In the genomic region with DNA sequence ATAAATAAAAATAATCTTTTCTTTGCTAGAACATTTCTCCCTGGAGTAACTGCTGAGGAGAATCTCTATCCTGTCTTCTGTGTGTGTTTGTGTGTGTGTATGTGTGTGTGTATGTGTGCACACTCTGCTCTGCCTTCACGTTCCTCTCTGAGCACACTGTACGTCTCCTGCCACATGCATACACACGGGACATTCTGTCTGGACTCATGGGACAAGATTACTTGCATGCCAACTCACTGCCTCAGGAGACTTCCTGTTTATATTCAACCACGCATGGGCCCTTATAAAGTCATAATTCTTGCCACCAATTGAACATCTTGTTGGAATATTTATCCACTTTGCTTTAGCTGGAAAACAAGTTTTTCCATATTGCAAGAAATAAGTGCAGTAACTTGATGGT, we compare ENCODE assay signal across 24 cellular contexts.
A peak's percentile ranks its signal among the peaks of the same experiment; 100 is the strongest.
DNase-seq lines count a peak whose midpoint lies in the region; ATAC-seq and TF ChIP-seq lines count a peak whose summit lies in the region.
"Had no signal": no experiment of that assay in that cellular context is flagged by ENCODE, and none has a peak within 500 bp of the region (broad histone marks: within the 10 kb centered on the region; RNA-seq: fewer than 3 reads in every experiment).

No MANE protein-coding gene starts in this region.

- no peaks in the 10 kb centered on the region for H3K36me3 ChIP-seq in brain microvascular endothelial cell (replicated peaks)
- H3K36me3 ChIP-seq: thoracic aorta had no signal

- in situ Hi-C loops in brain microvascular endothelial cell (cut with HindIII; ENCODE audit: low pct_ligation_motif_present, low sequenced_read_pairs) = no loop called here

- DNase-seq in NCI-H2171 treated with DMSO at 0.1 percent for 48 hours (lab: John Stamatoyannopoulos, UW) (peak; percentile 24), NCI-H2171 (lab: John Stamatoyannopoulos, UW) (no peak), brain microvascular endothelial cell (peak; percentile 56), iris pigment epithelial cell (ENCODE audit: low read depth) (peak; percentile 38), inferior parietal cortex (ENCODE audit: extremely low spot score) (no peak), cardiac septum (ENCODE audit: low spot score) (no peak), T-helper 2 cell (no peak)
- DNase-seq: activated CD4-positive, CD25-positive, alpha-beta regulatory T cell treated with anti-CD3 and anti-CD28 coated beads, Interleukin-2, amount 50 U/mL, for 72 hours; activated naive CD4-positive, alpha-beta T cell treated with Interleukin-2 at 50 U/mL for 16 hours; activated T-cell treated with anti-CD3 and anti-CD28 coated beads, Interleukin-2, amount 50 U/mL, for 24 hours; amygdala; central memory CD4-positive, alpha-beta T cell; HCEC 1CT; mammary epithelial cell; NCI-H1092; NCI-H2029; NCI-H345; NCI-H82; stimulated activated CD4-positive, alpha-beta T cell treated with anti-CD3 and anti-CD28 coated beads, Interleukin-2, amount 100 ng/mL, for 48 hours; stimulated activated naive CD4-positive, alpha-beta T cell had no signal

- ATAC-seq in GM18520 (IDR thresholded peaks at IDR 0.05; ENCODE audit: unreplicated experiment) = no peak

- H3K27ac ChIP-seq in brain microvascular endothelial cell = no peak overlapping the region
- H3K27ac ChIP-seq: 22Rv1, thoracic aorta had no signal

- no peaks in the 10 kb centered on the region for H3K27me3 ChIP-seq in brain microvascular endothelial cell (replicated peaks)

- TF ChIP-seq CTCF in brain microvascular endothelial cell (IDR thresholded peaks at IDR 0.05; ENCODE audit: low read depth, low read length, missing control alignments) = no peak

- H3K4me3 ChIP-seq in brain microvascular endothelial cell (ENCODE audit: low read depth, low read length) = no peak overlapping the region
- H3K4me3 ChIP-seq: smooth muscle cell, thoracic aorta had no signal

- intact Hi-C loops in cardiac septum (cut with DNase I) = no loop called here

Comparison
In these comparisons a context has a peak if more than half of its experiments do, and no peak if none do; other contexts are left out.
1. DNase-seq: peak in NCI-H2171 treated with DMSO at 0.1 percent for 48 hours (single experiment), brain microvascular endothelial cell (single experiment) and iris pigment epithelial cell (single experiment); none in NCI-H2171 (single experiment), inferior parietal cortex (single experiment), cardiac septum (single experiment) and T-helper 2 cell (0 of 5).